20 cellular contexts compared by ENCODE assay signal in genomic region chr14:70067810-70068209, GRCh38.
"Had no signal": no experiment of that assay in that cellular context is flagged by ENCODE, and none has a peak within 500 bp of the region (broad histone marks: within the 10 kb centered on the region; RNA-seq: fewer than 3 reads in every experiment).

No MANE protein-coding gene starts in this region.

- H3K36me3 ChIP-seq: SJSA1 had no signal

- DNase-seq: IMR-90, Karpas-422, KG1, MM.1S, NCI-H1092 treated with DMSO at 0.1 percent for 48 hours, NCI-H1436, NCI-H187, NCI-H2029, NCI-H2081 treated with DMSO at 0.1 percent for 48 hours, NCI-H2171, NCI-H226, NCI-H446, NCI-H510A, NCI-H526, NCI-H82, Right ventricle myocardium superior, RPMI8226, SIG-M5 had no signal

- H3K4me3 ChIP-seq: SJSA1, SK-N-MC had no signal

- H3K4me1 ChIP-seq: SJSA1 had no signal

- H3K27ac ChIP-seq: SJSA1, SK-N-MC had no signal

- H3K27me3 ChIP-seq: SJSA1 had no signal

- H3K9me3 ChIP-seq: SJSA1 had no signal
